9 cellular contexts compared by ENCODE assay signal in the genomic region with DNA sequence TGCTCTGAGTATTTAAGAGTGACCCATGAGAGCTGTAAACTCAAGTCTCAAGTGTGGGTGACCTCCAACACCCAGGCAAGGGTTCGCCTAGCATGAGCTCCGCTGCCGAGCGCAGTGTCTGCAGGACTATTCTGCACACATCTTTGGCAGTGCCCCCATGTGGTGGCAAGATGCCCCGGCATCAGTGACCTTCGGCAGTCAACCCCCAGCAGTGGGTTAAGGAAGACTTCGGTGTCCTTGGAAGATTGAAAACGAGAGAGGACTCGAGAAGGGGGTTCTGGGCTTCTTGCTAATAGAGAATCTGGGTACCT. TPM values are rescaled to one million over a fixed set of nuclear protein-coding genes. Genes with fewer than 3 reads are reported as not detected.
DNase-seq lines count a peak whose midpoint lies in the region; ATAC-seq and TF ChIP-seq lines count a peak whose summit lies in the region.
"Had no signal": no experiment of that assay in that cellular context is flagged by ENCODE, and none has a peak within 500 bp of the region (broad histone marks: within the 10 kb centered on the region; RNA-seq: fewer than 3 reads in every experiment).

No MANE protein-coding gene starts in this region.

- H3K27me3 ChIP-seq in neuronal stem cell (ENCODE audit: control insufficient read depth in 3 of 3, insufficient read depth in 3 of 3, low read depth in 1 of 3, low read length in 3 of 3) (peaks cover 0 to 32% (median 0%) of the 10 kb centered on the region in 3 experiments), tibial artery (no peaks in the 10 kb centered on the region)

- no peak for DNase-seq in activated CD4-positive, alpha-beta T cell treated with anti-CD3 and anti-CD28 coated beads, Interleukin-2, amount 10 ng/mL, durations not matched to agents 7 days and 5 days
- no peak for DNase-seq in activated CD4-positive, alpha-beta T cell treated with anti-CD3 and anti-CD28 coated beads for 4 hours
- DNase-seq in HFF-Myc (ENCODE audit: extremely low read depth, low read depth) (no peak), neuronal stem cell (ENCODE audit: low spot score) (no peak), GDM1 (lab: John Stamatoyannopoulos, UW) (no peak), tibial artery (no peak)
- DNase-seq in activated T-cell treated with anti-CD3 and anti-CD28 coated beads, Interleukin-2, amount 50 U/mL, for 48 hours, result peak; percentile 34 to 47
- DNase-seq: dermis blood vessel endothelial cell had no signal

- H3K9ac ChIP-seq in neuronal stem cell (ENCODE audit: low read depth, low read length, poor library complexity), result no peak overlapping the region

- H3K4ac ChIP-seq in neuronal stem cell (ENCODE audit: low read length), result no peak overlapping the region

- intact Hi-C loops in tibial artery (cut with DNase I; ENCODE audit: low total_unique reads), result no loop called here

- H3K14ac ChIP-seq in neuronal stem cell (ENCODE audit: low read length), result no peak overlapping the region

- no peak overlapping the region for H3K4me2 ChIP-seq in neuronal stem cell (ENCODE audit: insufficient read depth, low read length, poor library complexity, severe bottlenecking)

- H2BK12ac ChIP-seq in neuronal stem cell (ENCODE audit: low read length), result no peak overlapping the region

- H3K36me3 Mint-ChIP-seq in activated CD4-positive, alpha-beta T cell treated with anti-CD3 and anti-CD28 coated beads, Interleukin-2, amount 10 ng/mL, durations not matched to agents 7 days and 5 days (ENCODE audit: low read depth), result peaks cover 11% of the 10 kb centered on the region

- H3K23ac ChIP-seq in neuronal stem cell (ENCODE audit: low read depth, low read length, poor library complexity), result no peak overlapping the region

- no peaks in the 10 kb centered on the region for H3K79me1 ChIP-seq in neuronal stem cell (ENCODE audit: low read depth, low read length)

- H3K36me3 ChIP-seq in neuronal stem cell (replicated peaks in 1 of 2; ENCODE audit: control insufficient read depth in 2 of 2, insufficient read depth in 2 of 2, low read length in 2 of 2) (no peaks in the 10 kb centered on the region), tibial artery (no peaks in the 10 kb centered on the region)

- POLR2A ChIA-PET in activated CD4-positive, alpha-beta T cell treated with anti-CD3 and anti-CD28 coated beads, Interleukin-2, amount 10 ng/mL, durations not matched to agents 7 days and 5 days (lab: Charles Lee), result no interaction called here

- H3K4me1 ChIP-seq in neuronal stem cell (ENCODE audit: control insufficient read depth in 2 of 2, insufficient read depth in 1 of 2, low read depth in 1 of 2, low read length in 2 of 2) (peaks cover 12 to 14% of the 10 kb centered on the region in 2 donors), tibial artery (peaks cover 0 to 57% (median 42%) of the 10 kb centered on the region in 4 donors)

- no peak for ATAC-seq in HG03175 (IDR thresholded peaks at IDR 0.05; ENCODE audit: unreplicated experiment)

- no peaks in the 10 kb centered on the region for H3K27me3 Mint-ChIP-seq in activated CD4-positive, alpha-beta T cell treated with anti-CD3 and anti-CD28 coated beads, Interleukin-2, amount 10 ng/mL, durations not matched to agents 7 days and 5 days

- no peak overlapping the region for H2AFZ ChIP-seq in neuronal stem cell (ENCODE audit: low read length)

- no peak overlapping the region for H4K8ac ChIP-seq in neuronal stem cell (ENCODE audit: low read depth, low read length)

- no peak overlapping the region for H4K91ac ChIP-seq in neuronal stem cell (ENCODE audit: low read depth, low read length, poor library complexity)

- H3K9me3 ChIP-seq in neuronal stem cell (replicated peaks in 1 of 2; ENCODE audit: control insufficient read depth in 2 of 2, insufficient read depth in 1 of 2, low read depth in 1 of 2, low read length in 2 of 2) (peaks cover 0 to 2% of the 10 kb centered on the region in 2 donors), tibial artery (no peaks in the 10 kb centered on the region)

- no peak overlapping the region for H2BK15ac ChIP-seq in neuronal stem cell (ENCODE audit: low read length)

- no peak overlapping the region for H3K18ac ChIP-seq in neuronal stem cell (ENCODE audit: low read length)

- no CpG with 5 or more reads among the region's 9 CpGs for WGBS in neuronal stem cell (ENCODE audit: extremely low coverage in 2 of 2, insufficient read length in 2 of 2, insufficient replicate concordance in 1 of 2), 2 donors

- no peak overlapping the region for H2BK5ac ChIP-seq in neuronal stem cell (ENCODE audit: low read length)

- CTCF ChIA-PET in activated CD4-positive, alpha-beta T cell treated with anti-CD3 and anti-CD28 coated beads, Interleukin-2, amount 10 ng/mL, durations not matched to agents 7 days and 5 days (lab: Charles Lee), result interaction anchor here (0.7 to 2.8 kb wide), 3 partner anchors 11 to 53 kb away, joined by 3 to 10 read pairs (median 8); no protein-coding TSS in a partner anchor

- H3K27ac ChIP-seq in neuronal stem cell (replicated peaks; ENCODE audit: low read length) (no peak overlapping the region), tibial artery (no peak overlapping the region)

- peak overlapping the region; percentile 73 for H2AK5ac ChIP-seq in neuronal stem cell (ENCODE audit: low read depth, low read length)

- H3K4me1 Mint-ChIP-seq in activated CD4-positive, alpha-beta T cell treated with anti-CD3 and anti-CD28 coated beads, Interleukin-2, amount 10 ng/mL, durations not matched to agents 7 days and 5 days, result peaks cover 69% of the 10 kb centered on the region

- H2BK120ac ChIP-seq in neuronal stem cell (ENCODE audit: low read depth, low read length), result no peak overlapping the region

- H3K4me3 Mint-ChIP-seq in activated CD4-positive, alpha-beta T cell treated with anti-CD3 and anti-CD28 coated beads, Interleukin-2, amount 10 ng/mL, durations not matched to agents 7 days and 5 days, result no peak overlapping the region

- H3K4me3 ChIP-seq in HFF-Myc (replicated peaks; ENCODE audit: low read depth, low read length) (no peak overlapping the region), neuronal stem cell (ENCODE audit: low read length in 2 of 2) (no peak overlapping the region), tibial artery (no peak overlapping the region)

- peak; percentile 18 for TF ChIP-seq CTCF in HFF-Myc (IDR thresholded peaks at IDR 0.05; ENCODE audit: low read depth, low read length, missing control alignments)
- TF ChIP-seq CTCF in tibial artery (IDR thresholded peaks at IDR 0.05), result no peak

- no peaks in the 10 kb centered on the region for H3K9me3 Mint-ChIP-seq in activated CD4-positive, alpha-beta T cell treated with anti-CD3 and anti-CD28 coated beads, Interleukin-2, amount 10 ng/mL, durations not matched to agents 7 days and 5 days

- H3K27ac Mint-ChIP-seq in activated CD4-positive, alpha-beta T cell treated with anti-CD3 and anti-CD28 coated beads, Interleukin-2, amount 10 ng/mL, durations not matched to agents 7 days and 5 days, result peak overlapping the region; percentile 95

RNA-seq across cellular contexts. Expression of a gene that starts 43.1 kb away (rescaled TPM):
- total RNA-seq in activated CD4-positive, alpha-beta T cell treated with anti-CD3 and anti-CD28 coated beads, Interleukin-2, amount 10 ng/mL, durations not matched to agents 7 days and 5 days, result 10 to 100 TPM; 97.3 to 98.8 TPM
- polyA plus RNA-seq in neuronal stem cell (2013, experiment 1 of 2), result 38.4 TPM
- 40.3 TPM for polyA plus RNA-seq in neuronal stem cell (2013, experiment 2 of 2)

Comparison
In these comparisons a context has a peak if more than half of its experiments do, and no peak if none do; other contexts are left out.
1. DNase-seq: peak in activated T-cell treated with anti-CD3 and anti-CD28 coated beads, Interleukin-2, amount 50 U/mL, for 48 hours (2 of 2); none in activated CD4-positive, alpha-beta T cell treated with anti-CD3 and anti-CD28 coated beads, Interleukin-2, amount 10 ng/mL, durations not matched to agents 7 days and 5 days (single experiment), activated CD4-positive, alpha-beta T cell treated with anti-CD3 and anti-CD28 coated beads for 4 hours (0 of 2), HFF-Myc (single experiment), neuronal stem cell (single experiment), GDM1 (single experiment) and tibial artery (0 of 2).